1 cellular context compared by ENCODE assay signal in genomic region chr2:241808701-241809382, GRCh38.
TF ChIP-seq lines count a peak whose summit lies in the region.

TSS of gene NEU4 (plus strand) at chr2:241809193. CDS start at chr2:241814485, 5,292 bp downstream.

TF ChIP-seq in HepG2, 621 proteins besides CTCF, POLR2A, EP300 and RAD21 (continued from another document and continues in another):
- peak; percentile 98 for TF ChIP-seq UBTF (CRISPR knock-in tag; IDR thresholded peaks at IDR 0.05)
- TF ChIP-seq, protein P1, sequence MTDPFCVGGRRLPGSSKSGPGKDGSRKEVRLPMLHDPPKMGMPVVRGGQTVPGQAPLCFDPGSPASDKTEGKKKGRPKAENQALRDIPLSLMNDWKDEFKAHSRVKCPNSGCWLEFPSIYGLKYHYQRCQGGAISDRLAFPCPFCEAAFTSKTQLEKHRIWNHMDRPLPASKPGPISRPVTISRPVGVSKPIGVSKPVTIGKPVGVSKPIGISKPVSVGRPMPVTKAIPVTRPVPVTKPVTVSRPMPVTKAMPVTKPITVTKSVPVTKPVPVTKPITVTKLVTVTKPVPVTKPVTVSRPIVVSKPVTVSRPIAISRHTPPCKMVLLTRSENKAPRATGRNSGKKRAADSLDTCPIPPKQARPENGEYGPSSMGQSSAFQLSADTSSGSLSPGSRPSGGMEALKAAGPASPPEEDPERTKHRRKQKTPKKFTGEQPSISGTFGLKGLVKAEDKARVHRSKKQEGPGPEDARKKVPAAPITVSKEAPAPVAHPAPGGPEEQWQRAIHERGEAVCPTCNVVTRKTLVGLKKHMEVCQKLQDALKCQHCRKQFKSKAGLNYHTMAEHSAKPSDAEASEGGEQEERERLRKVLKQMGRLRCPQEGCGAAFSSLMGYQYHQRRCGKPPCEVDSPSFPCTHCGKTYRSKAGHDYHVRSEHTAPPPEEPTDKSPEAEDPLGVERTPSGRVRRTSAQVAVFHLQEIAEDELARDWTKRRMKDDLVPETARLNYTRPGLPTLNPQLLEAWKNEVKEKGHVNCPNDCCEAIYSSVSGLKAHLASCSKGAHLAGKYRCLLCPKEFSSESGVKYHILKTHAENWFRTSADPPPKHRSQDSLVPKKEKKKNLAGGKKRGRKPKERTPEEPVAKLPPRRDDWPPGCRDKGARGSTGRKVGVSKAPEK (CRISPR knock-in tag; IDR thresholded peaks at IDR 0.05; ENCODE audit: borderline replicate concordance) = peak; percentile 77; the same call in 1 of the 2 replicates
- TF ChIP-seq TEAD3 (CRISPR knock-in tag; optimal IDR thresholded peaks at IDR 0.05; ENCODE audit: borderline replicate concordance) = peak; percentile 87
- no peak for TF ChIP-seq SYNCRIP (IDR thresholded peaks at IDR 0.05; ENCODE audit: insufficient read depth, low read depth, low read length)
- no peak for TF ChIP-seq NONO (IDR thresholded peaks at IDR 0.05)
- TF ChIP-seq NONO (CRISPR knock-in tag; conservative IDR thresholded peaks at IDR 0.05) = peak; percentile 87
- TF ChIP-seq HOXD1 (CRISPR knock-in tag; IDR thresholded peaks at IDR 0.05) = peak; percentile 89; the same call in 1 of the 2 replicates
- TF ChIP-seq ZNF354B (CRISPR knock-in tag; IDR thresholded peaks at IDR 0.05) = no peak; the same call in 1 of the 2 replicates
- TF ChIP-seq ZNF468 (CRISPR knock-in tag; IDR thresholded peaks at IDR 0.05) = 0 out of 2 replicates have a peak, but pooled peaks have one; percentile 17
- TF ChIP-seq, protein P2, sequence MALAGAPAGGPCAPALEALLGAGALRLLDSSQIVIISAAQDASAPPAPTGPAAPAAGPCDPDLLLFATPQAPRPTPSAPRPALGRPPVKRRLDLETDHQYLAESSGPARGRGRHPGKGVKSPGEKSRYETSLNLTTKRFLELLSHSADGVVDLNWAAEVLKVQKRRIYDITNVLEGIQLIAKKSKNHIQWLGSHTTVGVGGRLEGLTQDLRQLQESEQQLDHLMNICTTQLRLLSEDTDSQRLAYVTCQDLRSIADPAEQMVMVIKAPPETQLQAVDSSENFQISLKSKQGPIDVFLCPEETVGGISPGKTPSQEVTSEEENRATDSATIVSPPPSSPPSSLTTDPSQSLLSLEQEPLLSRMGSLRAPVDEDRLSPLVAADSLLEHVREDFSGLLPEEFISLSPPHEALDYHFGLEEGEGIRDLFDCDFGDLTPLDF (CRISPR knock-in tag; IDR thresholded peaks at IDR 0.05) = peak; percentile 75; the same call in 1 of the 2 replicates
- TF ChIP-seq FOXK2 (IDR thresholded peaks at IDR 0.05) = no peak
- TF ChIP-seq ZNF441 (CRISPR knock-in tag; IDR thresholded peaks at IDR 0.05; ENCODE audit: borderline replicate concordance) = peak; percentile 80
- TF ChIP-seq ZBED4 (CRISPR knock-in tag; IDR thresholded peaks at IDR 0.05; ENCODE audit: borderline replicate concordance) = peak; percentile 64
- no peak for TF ChIP-seq ZNF720 (CRISPR knock-in tag; IDR thresholded peaks at IDR 0.05)
- TF ChIP-seq MXI1 (IDR thresholded peaks at IDR 0.05; ENCODE audit: borderline replicate concordance, low read depth, low read length) = peak; percentile 71; the same call in 1 of the 3 replicates
- TF ChIP-seq, protein P3, sequence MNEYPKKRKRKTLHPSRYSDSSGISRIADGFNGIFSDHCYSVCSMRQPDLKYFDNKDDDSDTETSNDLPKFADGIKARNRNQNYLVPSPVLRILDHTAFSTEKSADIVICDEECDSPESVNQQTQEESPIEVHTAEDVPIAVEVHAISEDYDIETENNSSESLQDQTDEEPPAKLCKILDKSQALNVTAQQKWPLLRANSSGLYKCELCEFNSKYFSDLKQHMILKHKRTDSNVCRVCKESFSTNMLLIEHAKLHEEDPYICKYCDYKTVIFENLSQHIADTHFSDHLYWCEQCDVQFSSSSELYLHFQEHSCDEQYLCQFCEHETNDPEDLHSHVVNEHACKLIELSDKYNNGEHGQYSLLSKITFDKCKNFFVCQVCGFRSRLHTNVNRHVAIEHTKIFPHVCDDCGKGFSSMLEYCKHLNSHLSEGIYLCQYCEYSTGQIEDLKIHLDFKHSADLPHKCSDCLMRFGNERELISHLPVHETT (CRISPR knock-in tag; conservative IDR thresholded peaks at IDR 0.05) = no peak
- TF ChIP-seq, protein P4, sequence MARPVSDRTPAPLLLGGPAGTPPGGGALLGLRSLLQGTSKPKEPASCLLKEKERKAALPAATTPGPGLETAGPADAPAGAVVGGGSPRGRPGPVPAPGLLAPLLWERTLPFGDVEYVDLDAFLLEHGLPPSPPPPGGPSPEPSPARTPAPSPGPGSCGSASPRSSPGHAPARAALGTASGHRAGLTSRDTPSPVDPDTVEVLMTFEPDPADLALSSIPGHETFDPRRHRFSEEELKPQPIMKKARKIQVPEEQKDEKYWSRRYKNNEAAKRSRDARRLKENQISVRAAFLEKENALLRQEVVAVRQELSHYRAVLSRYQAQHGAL (CRISPR knock-in tag; IDR thresholded peaks at IDR 0.05; ENCODE audit: not compliant biosample characterization) = peak; percentile 96
- TF ChIP-seq FOXP1 (IDR thresholded peaks at IDR 0.05) = no peak
- no peak; the same call in 1 of the 2 replicates for TF ChIP-seq FOXP1 (CRISPR knock-in tag; IDR thresholded peaks at IDR 0.05)
- peak; percentile 90 for TF ChIP-seq MYPOP (CRISPR knock-in tag; IDR thresholded peaks at IDR 0.05)
- TF ChIP-seq ZFAT (CRISPR knock-in tag; conservative IDR thresholded peaks at IDR 0.05) = peak; percentile 70; the same call in 1 of the 2 replicates
- no peak for TF ChIP-seq ZBTB46 (CRISPR knock-in tag; IDR thresholded peaks at IDR 0.05; ENCODE audit: borderline replicate concordance)
- peak; percentile 93 for TF ChIP-seq ZNF232 (CRISPR knock-in tag; IDR thresholded peaks at IDR 0.05; ENCODE audit: borderline replicate concordance)
- TF ChIP-seq GATA4 (IDR thresholded peaks at IDR 0.05; ENCODE audit: borderline replicate concordance, low read depth) = peak; percentile 64; the same call in 1 of the 2 replicates
- peak; percentile 93 for TF ChIP-seq NAIF1 (CRISPR knock-in tag; IDR thresholded peaks at IDR 0.05; ENCODE audit: borderline replicate concordance)
- TF ChIP-seq, protein P5, sequence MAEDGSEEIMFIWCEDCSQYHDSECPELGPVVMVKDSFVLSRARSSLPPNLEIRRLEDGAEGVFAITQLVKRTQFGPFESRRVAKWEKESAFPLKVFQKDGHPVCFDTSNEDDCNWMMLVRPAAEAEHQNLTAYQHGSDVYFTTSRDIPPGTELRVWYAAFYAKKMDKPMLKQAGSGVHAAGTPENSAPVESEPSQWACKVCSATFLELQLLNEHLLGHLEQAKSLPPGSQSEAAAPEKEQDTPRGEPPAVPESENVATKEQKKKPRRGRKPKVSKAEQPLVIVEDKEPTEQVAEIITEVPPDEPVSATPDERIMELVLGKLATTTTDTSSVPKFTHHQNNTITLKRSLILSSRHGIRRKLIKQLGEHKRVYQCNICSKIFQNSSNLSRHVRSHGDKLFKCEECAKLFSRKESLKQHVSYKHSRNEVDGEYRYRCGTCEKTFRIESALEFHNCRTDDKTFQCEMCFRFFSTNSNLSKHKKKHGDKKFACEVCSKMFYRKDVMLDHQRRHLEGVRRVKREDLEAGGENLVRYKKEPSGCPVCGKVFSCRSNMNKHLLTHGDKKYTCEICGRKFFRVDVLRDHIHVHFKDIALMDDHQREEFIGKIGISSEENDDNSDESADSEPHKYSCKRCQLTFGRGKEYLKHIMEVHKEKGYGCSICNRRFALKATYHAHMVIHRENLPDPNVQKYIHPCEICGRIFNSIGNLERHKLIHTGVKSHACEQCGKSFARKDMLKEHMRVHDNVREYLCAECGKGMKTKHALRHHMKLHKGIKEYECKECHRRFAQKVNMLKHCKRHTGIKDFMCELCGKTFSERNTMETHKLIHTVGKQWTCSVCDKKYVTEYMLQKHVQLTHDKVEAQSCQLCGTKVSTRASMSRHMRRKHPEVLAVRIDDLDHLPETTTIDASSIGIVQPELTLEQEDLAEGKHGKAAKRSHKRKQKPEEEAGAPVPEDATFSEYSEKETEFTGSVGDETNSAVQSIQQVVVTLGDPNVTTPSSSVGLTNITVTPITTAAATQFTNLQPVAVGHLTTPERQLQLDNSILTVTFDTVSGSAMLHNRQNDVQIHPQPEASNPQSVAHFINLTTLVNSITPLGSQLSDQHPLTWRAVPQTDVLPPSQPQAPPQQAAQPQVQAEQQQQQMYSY (CRISPR knock-in tag; IDR thresholded peaks at IDR 0.05) = peak; percentile 78; the same call in 1 of the 2 replicates
- TF ChIP-seq SP140L (CRISPR knock-in tag; IDR thresholded peaks at IDR 0.05; ENCODE audit: borderline replicate concordance) = no peak
- TF ChIP-seq SETDB1 (CRISPR knock-in tag; IDR thresholded peaks at IDR 0.05; ENCODE audit: borderline replicate concordance) = no peak
- TF ChIP-seq TSC22D2 (CRISPR knock-in tag; IDR thresholded peaks at IDR 0.05; ENCODE audit: borderline replicate concordance) = 0 out of 2 replicates have a peak, but pooled peaks have one; percentile 60
- peak; percentile 58 for TF ChIP-seq ZNF251 (CRISPR knock-in tag; IDR thresholded peaks at IDR 0.05)
- TF ChIP-seq, protein P6, sequence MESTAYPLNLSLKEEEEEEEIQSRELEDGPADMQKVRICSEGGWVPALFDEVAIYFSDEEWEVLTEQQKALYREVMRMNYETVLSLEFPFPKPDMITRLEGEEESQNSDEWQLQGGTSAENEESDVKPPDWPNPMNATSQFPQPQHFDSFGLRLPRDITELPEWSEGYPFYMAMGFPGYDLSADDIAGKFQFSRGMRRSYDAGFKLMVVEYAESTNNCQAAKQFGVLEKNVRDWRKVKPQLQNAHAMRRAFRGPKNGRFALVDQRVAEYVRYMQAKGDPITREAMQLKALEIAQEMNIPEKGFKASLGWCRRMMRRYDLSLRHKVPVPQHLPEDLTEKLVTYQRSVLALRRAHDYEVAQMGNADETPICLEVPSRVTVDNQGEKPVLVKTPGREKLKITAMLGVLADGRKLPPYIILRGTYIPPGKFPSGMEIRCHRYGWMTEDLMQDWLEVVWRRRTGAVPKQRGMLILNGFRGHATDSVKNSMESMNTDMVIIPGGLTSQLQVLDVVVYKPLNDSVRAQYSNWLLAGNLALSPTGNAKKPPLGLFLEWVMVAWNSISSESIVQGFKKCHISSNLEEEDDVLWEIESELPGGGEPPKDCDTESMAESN (CRISPR knock-in tag; conservative IDR thresholded peaks at IDR 0.05) = peak; percentile 97
- peak; percentile 94 for TF ChIP-seq ZNF274 (CRISPR knock-in tag; IDR thresholded peaks at IDR 0.05)
- TF ChIP-seq RBFOX2 (IDR thresholded peaks at IDR 0.05; ENCODE audit: low read depth, low read length) = peak; percentile 91
- peak; percentile 92 for TF ChIP-seq GATAD2A (CRISPR knock-in tag; IDR thresholded peaks at IDR 0.05)
